19 cellular contexts compared by ENCODE assay signal in the genomic region with DNA sequence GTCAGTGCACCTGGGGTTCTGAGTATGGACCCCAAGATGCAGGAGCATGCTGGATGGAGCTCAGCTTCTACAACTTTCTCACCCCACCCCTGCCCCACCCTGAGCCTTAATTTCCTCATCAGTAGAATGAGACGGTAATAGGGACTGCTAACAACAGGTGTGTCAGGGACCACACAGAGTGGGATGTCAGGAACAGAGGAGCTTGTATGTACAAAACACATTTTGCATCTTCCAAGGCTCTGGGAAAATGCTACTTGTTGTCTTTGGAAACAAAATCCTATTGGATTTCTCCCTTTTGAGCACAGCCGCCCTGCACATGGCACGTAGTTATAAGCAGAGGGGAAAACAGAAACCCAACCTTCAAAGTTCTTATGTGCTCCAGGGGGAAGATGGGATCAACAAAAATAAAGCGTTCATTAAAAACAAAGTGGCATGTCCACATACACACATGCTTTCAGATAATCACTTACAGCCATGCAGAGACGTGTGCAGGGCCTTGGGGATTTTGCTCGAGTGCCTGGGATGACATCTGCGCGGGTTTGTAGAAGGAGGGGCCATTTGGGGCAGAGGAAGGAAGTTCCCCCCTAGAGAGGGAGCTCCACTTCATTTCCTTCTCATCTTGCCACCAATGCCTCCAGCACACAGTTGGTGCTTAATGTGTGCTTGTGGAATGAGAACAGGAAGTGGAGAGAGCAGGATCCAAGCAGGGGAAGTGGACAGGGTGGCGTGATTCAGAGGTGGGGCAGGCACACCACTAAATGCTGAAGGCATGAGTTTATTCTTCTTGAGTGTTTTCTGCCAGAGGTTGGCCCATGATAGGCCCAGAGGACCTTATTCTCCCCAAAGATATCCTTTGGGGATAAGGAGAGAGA.
"Had no signal": no experiment of that assay in that cellular context is flagged by ENCODE, and none has a peak within 500 bp of the region (broad histone marks: within the 10 kb centered on the region; RNA-seq: fewer than 3 reads in every experiment).

No MANE protein-coding gene starts in this region.

- H3K36me3 ChIP-seq: transverse colon had no signal

- H3K27me3 ChIP-seq: transverse colon had no signal

- H3K9me3 ChIP-seq: transverse colon had no signal

- FAIRE-seq: colon, keratinocyte, small intestine had no signal

- ATAC-seq: activated naive CD4-positive, alpha-beta T cell treated with anti-CD3 and anti-CD28 coated beads, Interleukin-2, amount 50 U/mL, for 72 hours; esophagus mucosa; right cardiac atrium; stimulated activated naive CD8-positive, alpha-beta T cell treated with anti-CD3 and anti-CD28 coated beads, Interleukin-15, Interleukin-2, amounts not matched to agents 100 U/mL and 50 U/mL, for 24 hours had no signal

- DNase-seq: activated CD4-positive, alpha-beta T cell treated with anti-CD3 and anti-CD28 coated beads for 1 hour; activated CD4-positive, alpha-beta T cell treated with anti-CD3 and anti-CD28 coated beads, Interleukin-2, amount 50 U/mL, for 4 hours; activated effector memory CD4-positive, alpha-beta T cell treated with Interleukin-2 at 50 U/mL for 16 hours; caudate nucleus; hippocampal formation; mesendoderm; occipital lobe; small intestine; stimulated activated CD4-positive, alpha-beta T cell treated with anti-CD3 and anti-CD28 coated beads, Interleukin-4, amount 100 ng/mL, for 4 hours; stimulated activated CD8-positive, alpha-beta memory T cell treated with anti-CD3 and anti-CD28 coated beads, Interleukin-4, amount 100 ng/mL, for 48 hours; stimulated activated naive CD8-positive, alpha-beta T cell treated with anti-CD3 and anti-CD28 coated beads, Interleukin-15, Interleukin-2, amounts not matched to agents 100 U/mL and 50 U/mL, for 24 hours; SW 1271; T-helper 9 cell; transverse colon had no signal

- H3K4me3 ChIP-seq: transverse colon had no signal

- H3K27ac ChIP-seq: transverse colon had no signal
